29 cellular contexts compared by ENCODE assay signal in the genomic region with DNA sequence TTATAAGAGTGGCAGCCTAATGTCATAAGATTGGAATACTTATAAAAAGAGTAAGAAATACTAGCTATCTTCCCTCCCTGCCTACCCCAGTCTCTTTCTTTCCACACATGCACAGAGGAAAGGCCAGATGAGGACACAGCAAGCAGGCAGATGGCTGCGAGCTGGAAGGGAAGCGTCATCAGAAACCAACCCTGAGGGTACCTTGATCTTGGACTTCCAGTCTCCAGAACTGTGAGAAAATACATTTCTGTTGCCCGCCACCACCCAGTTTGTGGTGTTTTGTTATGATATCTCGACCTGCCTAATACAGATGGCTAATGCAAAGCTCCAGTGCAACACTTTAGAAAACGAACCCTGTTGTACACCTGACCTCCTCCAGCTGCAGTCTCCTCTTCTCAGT. TPM values are rescaled to one million over a fixed set of nuclear protein-coding genes. Genes with fewer than 3 reads are reported as not detected.
"Had no signal": no experiment of that assay in that cellular context is flagged by ENCODE, and none has a peak within 500 bp of the region (broad histone marks: within the 10 kb centered on the region; RNA-seq: fewer than 3 reads in every experiment).

No MANE protein-coding gene starts in this region.

- ATAC-seq: stimulated activated effector memory CD8-positive, alpha-beta T cell treated with anti-CD3 and anti-CD28 coated beads, Interleukin-12 subunit alpha, Interleukin-12 subunit beta, amount 100 ng/mL, for 72 hours; stimulated activated memory B cell treated with anti-CD40 and anti-IgM and Interleukin-4, amounts not matched to agents 10 μg/mL and 1 μg/mL and 100 μg/mL, for 72 hours; stimulated activated naive B cell treated with anti-CD40 and anti-IgM and Interleukin-4, amounts not matched to agents 10 μg/mL and 1 μg/mL and 100 μg/mL, for 72 hours; stimulated activated naive CD8-positive, alpha-beta T cell treated with anti-CD3 and anti-CD28 coated beads, Interleukin-15, amount 100 ng/mL, for 72 hours; stimulated activated naive CD8-positive, alpha-beta T cell treated with anti-CD3 and anti-CD28 coated beads, Interleukin-15, Interleukin-2, amounts not matched to agents 100 U/mL and 50 U/mL, for 24 hours; upper lobe of right lung had no signal

- H3K9me3 ChIP-seq: suprapubic skin, testis, thoracic aorta, thyroid gland, tibial artery, tibial nerve, transverse colon, upper lobe of left lung, upper lobe of right lung, uterus, vagina had no signal

- H3K27me3 ChIP-seq: stomach, suprapubic skin, testis, thyroid gland, tibial artery, tibial nerve, transverse colon, upper lobe of left lung, upper lobe of right lung, uterus, vagina had no signal

- H3K4me3 ChIP-seq: stomach, suprapubic skin, testis, thoracic aorta, thyroid gland, tibial artery, tibial nerve, transverse colon, upper lobe of left lung, upper lobe of right lung, uterus, vagina had no signal

- DNase-seq: stimulated activated CD4-positive, alpha-beta T cell treated with anti-CD3 and anti-CD28 coated beads, Interleukin-2, amount 100 ng/mL, for 48 hours; stimulated activated CD4-positive, alpha-beta T cell treated with anti-CD3 and anti-CD28 coated beads, Interleukin-4, amount 100 ng/mL, for 1 hour; stimulated activated CD4-positive, alpha-beta T cell treated with anti-CD3 and anti-CD28 coated beads, Interleukin-4, amount 100 ng/mL, for 24 hours; stimulated activated CD4-positive, alpha-beta T cell treated with anti-CD3 and anti-CD28 coated beads, Interleukin-4, amount 100 ng/mL, for 4 hours; stimulated activated CD8-positive, alpha-beta memory T cell treated with anti-CD3 and anti-CD28 coated beads, Interleukin-4, amount 100 ng/mL, for 48 hours; stimulated activated naive B cell treated with anti-CD40 and anti-IgM and Interleukin-4, amounts not matched to agents 10 μg/mL and 1 μg/mL and 100 μg/mL, for 72 hours; stimulated activated naive CD4-positive, alpha-beta T cell; stimulated activated naive CD4-positive, alpha-beta T cell treated with Interleukin-2 at 50 U/mL for 16 hours; stimulated activated naive CD8-positive, alpha-beta T cell treated with anti-CD3 and anti-CD28 coated beads, Interleukin-15, amount 100 ng/mL, for 72 hours; stimulated activated naive CD8-positive, alpha-beta T cell treated with anti-CD3 and anti-CD28 coated beads, Interleukin-15, Interleukin-2, amounts not matched to agents 100 U/mL and 50 U/mL, for 24 hours; stomach; substantia nigra; testis; thyroid gland; tibial artery; transverse colon; upper lobe of left lung; upper lobe of right lung; uterus had no signal

- H3K36me3 ChIP-seq: stomach, suprapubic skin, thoracic aorta, thyroid gland, tibial artery, tibial nerve, transverse colon, upper lobe of left lung, upper lobe of right lung, uterus, vagina had no signal

- H3K4me1 ChIP-seq: stomach, suprapubic skin, testis, thyroid gland, tibial artery, tibial nerve, transverse colon, upper lobe of left lung, upper lobe of right lung, uterus, vagina had no signal

- H3K27ac ChIP-seq: stomach, suprapubic skin, testis, thoracic aorta, thyroid gland, tibial artery, tibial nerve, transverse colon, upper lobe of left lung, upper lobe of right lung, uterus, vagina had no signal

RNA-seq across cellular contexts. Expression of a gene that starts 2.3 kb away (rescaled TPM):
- total RNA-seq: stomach, suprapubic skin, temporal lobe, thoracic aorta, thyroid gland, transverse colon, upper lobe of right lung, vagina had no signal
- polyA plus RNA-seq: stomach had no signal

RNA-seq across cellular contexts. Expression of a gene that starts 10.4 kb away (rescaled TPM):
- total RNA-seq: suprapubic skin, vagina had no signal

RNA-seq across cellular contexts. Expression of a gene that starts 49.6 kb away (rescaled TPM):
- total RNA-seq: stomach, subcutaneous adipose tissue, suprapubic skin, temporal lobe, thoracic aorta, thyroid gland, tibial nerve, transverse colon, upper lobe of left lung, upper lobe of right lung, ureter, urinary bladder, uterus, vagina had no signal
- polyA plus RNA-seq: stomach, urinary bladder had no signal
